8 cellular contexts compared by ENCODE assay signal in the genomic region with DNA sequence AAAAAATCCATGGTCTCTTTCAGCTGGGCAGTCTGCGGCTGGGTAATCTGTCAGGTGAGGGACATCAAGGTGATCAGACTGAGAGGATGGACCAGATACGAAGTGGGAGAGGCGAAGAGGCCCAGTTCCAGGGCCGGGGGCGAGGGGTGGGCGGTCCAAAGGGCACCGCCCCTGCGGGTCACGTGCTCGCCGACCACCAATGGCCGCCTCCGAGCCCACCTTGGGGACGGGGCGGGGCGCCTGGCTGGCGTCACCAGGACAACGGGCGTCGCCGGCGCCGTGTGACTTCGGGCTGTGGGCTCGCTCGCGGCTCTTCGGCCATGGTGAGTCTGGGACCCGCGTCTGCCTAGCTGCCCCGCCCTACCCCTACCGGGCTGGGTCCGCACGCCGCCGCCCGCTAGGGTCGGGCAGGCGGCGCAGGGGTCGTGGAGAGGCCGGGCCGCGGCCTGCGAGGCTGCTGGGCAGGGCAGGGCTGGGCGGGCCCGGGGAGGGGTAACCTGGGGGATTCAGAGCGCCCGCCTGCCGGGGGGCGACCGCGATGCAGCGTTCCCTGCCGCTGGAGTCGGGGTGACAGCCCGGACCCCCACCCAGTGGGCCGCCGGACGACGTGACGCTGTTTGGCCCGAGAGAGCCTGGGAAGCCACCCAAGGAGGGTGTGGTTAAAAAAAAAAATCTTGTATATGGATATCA. TPM values are rescaled to one million over a fixed set of nuclear protein-coding genes. Genes with fewer than 3 reads are reported as not detected.
DNase-seq lines count a peak whose midpoint lies in the region; ATAC-seq and TF ChIP-seq lines count a peak whose summit lies in the region.

Gene FBXL2 (plus strand): TSS at position 250 of the 690 bp plus-strand sequence. CDS start 71 bp downstream, at position 321.

- no peak within 1 kb of the TSS for H3K27ac Mint-ChIP-seq in CD14-positive monocyte

- peaks cover 6% of the 10 kb centered on the region for H3K4me1 Mint-ChIP-seq in CD14-positive monocyte

- intact Hi-C loops in CD14-positive monocyte (cut with micrococcal nuclease), result no loop called here

- peaks cover 23 to 36% (median 35%) of the 10 kb centered on the region in 3 donors for H3K27me3 Mint-ChIP-seq in CD14-positive monocyte (ENCODE audit: low read depth in 3 of 3)

- peaks cover 0 to 1% of the 10 kb centered on the region in 2 donors for H3K36me3 Mint-ChIP-seq in CD14-positive monocyte

- TF ChIP-seq CTCF in CD14-positive monocyte (IDR thresholded peaks at IDR 0.05), result no peak
- TF ChIP-seq CTCF in choroid plexus epithelial cell (conservative IDR thresholded peaks at IDR 0.05; ENCODE audit: low read depth, low read length), result no peak

- peak within 1 kb of the TSS; percentile 54 to 58 for H3K4me3 Mint-ChIP-seq in CD14-positive monocyte

- DNase-seq in CD14-positive monocyte (ENCODE audit: low spot score) (no peak), HuH-7.5 (ENCODE audit: low spot score) (peak; percentile 77), SHP77 treated with DMSO at 0.1 percent for 48 hours (lab: John Stamatoyannopoulos, UW) (peak; percentile 62), choroid plexus epithelial cell (ENCODE audit: low read depth) (peak; percentile 71), kidney glomerular epithelial cell (lab: John Stamatoyannopoulos, UW) (peak; percentile 26), T-helper 9 cell (no peak)
- DNase-seq in stimulated activated CD4-positive, alpha-beta T cell treated with anti-CD3 and anti-CD28 coated beads, Interleukin-15, amount 100 ng/mL, for 48 hours (ENCODE audit: low read depth in 2 of 2), result peak; percentile 11 to 16

- H3K9me3 Mint-ChIP-seq in CD14-positive monocyte, result peaks cover 2 to 11% (median 3%) of the 10 kb centered on the region in 7 donors

- peak; percentile 72 for ATAC-seq in GM19025 (IDR thresholded peaks at IDR 0.05; ENCODE audit: low read depth, unreplicated experiment)

- peak within 1 kb of the TSS; percentile 84 for H3K4me3 ChIP-seq in choroid plexus epithelial cell (ENCODE audit: low read depth, low read length)

RNA-seq across cellular contexts. Expression of gene FBXL2, which starts in this region (rescaled TPM):
- not detected for polyA plus RNA-seq in CD14-positive monocyte

Comparison
In these comparisons a context has a peak if more than half of its experiments do, and no peak if none do; other contexts are left out.
1. DNase-seq: peak in HuH-7.5 (single experiment), SHP77 treated with DMSO at 0.1 percent for 48 hours (single experiment), choroid plexus epithelial cell (single experiment), kidney glomerular epithelial cell (single experiment) and stimulated activated CD4-positive, alpha-beta T cell treated with anti-CD3 and anti-CD28 coated beads, Interleukin-15, amount 100 ng/mL, for 48 hours (2 of 2); none in CD14-positive monocyte (single experiment) and T-helper 9 cell (single experiment).